In the genomic region with DNA sequence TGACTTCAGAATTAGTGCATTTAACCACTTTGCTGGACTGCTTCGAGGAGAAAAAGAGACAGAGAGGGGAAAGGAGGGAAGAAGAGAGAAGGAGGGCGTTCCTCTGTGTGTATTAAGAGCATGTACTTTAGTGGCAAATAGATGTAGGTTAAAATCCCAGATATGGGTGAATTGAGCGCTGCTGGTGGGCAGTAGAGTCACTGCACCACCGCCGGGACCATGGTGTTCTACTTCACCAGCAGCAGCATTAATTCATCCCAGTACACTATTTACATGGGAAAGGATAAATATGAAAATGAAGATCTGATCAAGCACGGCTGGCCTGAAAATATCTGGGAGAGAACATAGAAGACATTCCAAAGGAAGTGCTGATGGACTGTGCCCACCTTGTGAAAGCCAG, we compare ENCODE assay signal across 1 cellular context.
TF ChIP-seq lines count a peak whose summit lies in the region.

No MANE protein-coding gene starts in this region.

TF ChIP-seq in H1, 55 proteins besides CTCF, POLR2A, EP300 and RAD21:
- TF ChIP-seq PHF8 (conservative IDR thresholded peaks at IDR 0.05; ENCODE audit: low read depth, low read length) = no peak
- no peak for TF ChIP-seq TAF1 (IDR thresholded peaks at IDR 0.05; ENCODE audit: low read depth, low read length)
- TF ChIP-seq SIX5 (IDR thresholded peaks at IDR 0.05; ENCODE audit: low read depth, low read length) = no peak
- TF ChIP-seq CEBPB (IDR thresholded peaks at IDR 0.05; ENCODE audit: low read depth, low read length) = no peak
TF ChIP-seq in H1: peak in this region for 0.
